ENCODE assay signal across 25 cellular contexts in the genomic region with DNA sequence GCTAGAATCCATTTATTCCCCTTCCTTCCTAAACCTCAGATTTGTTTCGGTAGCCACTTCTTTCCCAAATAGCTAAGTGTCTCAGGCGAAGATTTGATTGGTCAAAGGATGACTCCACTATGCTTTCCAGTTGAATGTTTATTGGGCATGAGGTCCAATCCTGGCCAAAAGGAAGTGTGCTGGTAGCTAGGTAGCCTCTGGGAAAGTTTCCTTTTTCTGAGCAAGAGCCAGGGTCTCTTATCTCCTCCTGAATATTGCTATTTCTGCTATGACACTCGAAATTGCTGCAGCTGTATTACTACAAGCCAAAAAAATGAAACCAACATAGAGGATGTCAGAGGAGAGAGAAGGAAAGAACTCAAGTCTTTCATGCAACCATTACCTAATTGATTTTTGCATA. TPM values are rescaled to one million over a fixed set of nuclear protein-coding genes. Genes with fewer than 3 reads are reported as not detected.
DNase-seq lines count a peak whose midpoint lies in the region; ATAC-seq and TF ChIP-seq lines count a peak whose summit lies in the region.
"Had no signal": no experiment of that assay in that cellular context is flagged by ENCODE, and none has a peak within 500 bp of the region (broad histone marks: within the 10 kb centered on the region; RNA-seq: fewer than 3 reads in every experiment).

No MANE protein-coding gene starts in this region.

- H4K20me1 ChIP-seq in Loucy (ENCODE audit: insufficient read depth, low read length, poor library complexity, severe bottlenecking): no peaks in the 10 kb centered on the region
- H4K20me1 ChIP-seq: BLaER1 had no signal

- no peaks in the 10 kb centered on the region for H3F3A ChIP-seq in Loucy (ENCODE audit: low read depth)

- H3K79me2 ChIP-seq in Loucy (ENCODE audit: insufficient read depth, low read length): no peaks in the 10 kb centered on the region
- no peaks in the 10 kb centered on the region for H3K79me2 ChIP-seq in trophoblast cell (ENCODE audit: control insufficient read depth, insufficient read depth, low read length, poor library complexity)

- H2BK5ac ChIP-seq in trophoblast cell (ENCODE audit: low read depth, low read length, poor library complexity): no peak overlapping the region

- no peaks in the 10 kb centered on the region for H3K36me3 Mint-ChIP-seq in activated T-helper 17 cell treated with anti-CD3 and anti-CD28 coated beads, Interleukin-2, amount 50 U/mL, for 72 hours (ENCODE audit: low read depth)
- H3K36me3 Mint-ChIP-seq: CD14-positive monocyte; CD4-positive, alpha-beta memory T cell; CD4-positive, CD25-positive, alpha-beta regulatory T cell; CD8-positive, alpha-beta memory T cell had no signal

- peak overlapping the region; percentile 30; the same call in 1 of the 2 replicates for H2AFZ ChIP-seq in Loucy (ENCODE audit: low read length)
- H2AFZ ChIP-seq in trophoblast cell (ENCODE audit: insufficient read depth, low read length, poor library complexity): no peak overlapping the region

- H4K12ac ChIP-seq in trophoblast cell (ENCODE audit: low read depth, low read length): no peak overlapping the region

- H3K4me2 ChIP-seq in Loucy (ENCODE audit: low read depth, low read length, poor library complexity, severe bottlenecking) (no peak overlapping the region), trophoblast cell (ENCODE audit: low read length) (no peak overlapping the region)
- H3K4me2 ChIP-seq: BLaER1 had no signal

- no peak overlapping the region for H2BK120ac ChIP-seq in trophoblast cell (ENCODE audit: insufficient read depth, low read length, poor library complexity)

- H3K14ac ChIP-seq in trophoblast cell (ENCODE audit: low read length): no peak overlapping the region

- H2AK5ac ChIP-seq in trophoblast cell (ENCODE audit: low read length): no peak overlapping the region

- H4K8ac ChIP-seq in trophoblast cell (ENCODE audit: low read depth, low read length): no peak overlapping the region

- no peaks in the 10 kb centered on the region for H3K9me3 ChIP-seq in Loucy (ENCODE audit: insufficient read depth, low read depth, low read length)
- no peaks in the 10 kb centered on the region for H3K9me3 ChIP-seq in trophoblast cell (ENCODE audit: insufficient read depth, low read depth, low read length)
- H3K9me3 ChIP-seq: BE2C, BLaER1 had no signal

- DNase-seq in OCI-M1 (lab: John Stamatoyannopoulos, UW) (peak; percentile 58), trophoblast cell (peak; percentile 77 to 90), NCI-H128 (lab: John Stamatoyannopoulos, UW; ENCODE audit: unreplicated experiment) (no peak)
- no peak for DNase-seq in activated naive CD4-positive, alpha-beta T cell (lab: John Stamatoyannopoulos, UW)
- DNase-seq: 8988T; ACHN; BE2C; C1 segment of cervical spinal cord; CD4-positive, alpha-beta memory T cell; CD4-positive, CD25-positive, alpha-beta regulatory T cell; CD8-positive, alpha-beta memory T cell; COR-L47; DMS 273 treated with DMSO at 0.1 percent for 48 hours; DMS153; DMS53; DMS79; DND-41; EL; GDM1 had no signal

- H3K9me2 ChIP-seq in Loucy (replicated peaks; ENCODE audit: low read depth, low read length): no peaks in the 10 kb centered on the region

- no peak overlapping the region for H2BK12ac ChIP-seq in trophoblast cell (ENCODE audit: low read length)

- H3K36me3 ChIP-seq in Loucy (ENCODE audit: insufficient read depth, low read length): no peaks in the 10 kb centered on the region
- H3K36me3 ChIP-seq in trophoblast cell (ENCODE audit: control insufficient read depth in 1 of 2, insufficient read depth in 2 of 2, low read length in 2 of 2): no peaks in the 10 kb centered on the region
- H3K36me3 ChIP-seq: BE2C, BLaER1 had no signal

- H3K9ac ChIP-seq in Loucy (ENCODE audit: low read depth, low read length, poor library complexity, severe bottlenecking) (no peak overlapping the region), trophoblast cell (ENCODE audit: low read length) (no peak overlapping the region)
- H3K9ac ChIP-seq: BLaER1 had no signal

- no peak overlapping the region for H3K4me3 Mint-ChIP-seq in activated T-helper 17 cell treated with anti-CD3 and anti-CD28 coated beads, Interleukin-2, amount 50 U/mL, for 72 hours
- H3K4me3 Mint-ChIP-seq: CD14-positive monocyte; CD4-positive, alpha-beta memory T cell; CD4-positive, CD25-positive, alpha-beta regulatory T cell; CD8-positive, alpha-beta memory T cell had no signal

- ATAC-seq in activated T-helper 17 cell treated with anti-CD3 and anti-CD28 coated beads, Interleukin-2, amount 50 U/mL, for 72 hours (replicated peaks): no peak
- ATAC-seq: GM12878 had no signal

- no CpG with 5 or more reads among the region's 3 CpGs for WGBS in trophoblast cell (ENCODE audit: extremely low coverage, insufficient coverage, insufficient read length)

- no peaks in the 10 kb centered on the region for H3K79me1 ChIP-seq in trophoblast cell (ENCODE audit: low read length)

- H4K91ac ChIP-seq in trophoblast cell (ENCODE audit: low read depth, low read length): no peak overlapping the region

- H3K18ac ChIP-seq in trophoblast cell (ENCODE audit: low read length): no peak overlapping the region

- no peaks in the 10 kb centered on the region for H3K4me1 ChIP-seq in Loucy (ENCODE audit: insufficient read depth, low read length, poor library complexity, severe bottlenecking)
- H3K4me1 ChIP-seq in trophoblast cell (ENCODE audit: control insufficient read depth in 1 of 2, insufficient read depth in 2 of 2, low read length in 2 of 2): peaks cover 0 to 5% of the 10 kb centered on the region in 2 experiments
- H3K4me1 ChIP-seq: BE2C, BLaER1 had no signal

- H3K4ac ChIP-seq in trophoblast cell (ENCODE audit: low read depth, low read length): no peak overlapping the region

- H3K23ac ChIP-seq in trophoblast cell (ENCODE audit: low read length): no peak overlapping the region

- H3K27ac ChIP-seq in trophoblast cell (ENCODE audit: low read depth, low read length): no peak overlapping the region
- H3K27ac ChIP-seq: BLaER1 had no signal

- H3K9me3 Mint-ChIP-seq in activated T-helper 17 cell treated with anti-CD3 and anti-CD28 coated beads, Interleukin-2, amount 50 U/mL, for 72 hours: no peaks in the 10 kb centered on the region

- no peak for TF ChIP-seq CTCF in Loucy (conservative IDR thresholded peaks at IDR 0.05; ENCODE audit: low read length)

- peaks cover 21% of the 10 kb centered on the region for H3K27me3 Mint-ChIP-seq in activated T-helper 17 cell treated with anti-CD3 and anti-CD28 coated beads, Interleukin-2, amount 50 U/mL, for 72 hours

- H3K4me3 ChIP-seq in Loucy (ENCODE audit: low read length, poor library complexity, severe bottlenecking) (no peak overlapping the region), trophoblast cell (ENCODE audit: low read depth, low read length) (no peak overlapping the region)
- H3K4me3 ChIP-seq: BLaER1, GM12878 had no signal

- no peaks in the 10 kb centered on the region for H3K4me1 Mint-ChIP-seq in activated T-helper 17 cell treated with anti-CD3 and anti-CD28 coated beads, Interleukin-2, amount 50 U/mL, for 72 hours
- H3K4me1 Mint-ChIP-seq: CD14-positive monocyte; CD4-positive, CD25-positive, alpha-beta regulatory T cell; CD8-positive, alpha-beta memory T cell had no signal

- H3K27me3 ChIP-seq in Loucy (ENCODE audit: insufficient read depth, low read length, poor library complexity, severe bottlenecking) (no peaks in the 10 kb centered on the region), trophoblast cell (ENCODE audit: insufficient read depth, low read length) (no peaks in the 10 kb centered on the region)
- H3K27me3 ChIP-seq: BE2C, BLaER1 had no signal

- H3K27ac Mint-ChIP-seq in activated T-helper 17 cell treated with anti-CD3 and anti-CD28 coated beads, Interleukin-2, amount 50 U/mL, for 72 hours: no peak overlapping the region
- H3K27ac Mint-ChIP-seq: CD14-positive monocyte; CD4-positive, alpha-beta memory T cell; CD4-positive, CD25-positive, alpha-beta regulatory T cell; CD8-positive, alpha-beta memory T cell had no signal

RNA-seq across cellular contexts. Expression of a gene that starts 53.4 kb away (rescaled TPM):
- polyA plus RNA-seq in trophoblast cell (2013): 0.10 and 0.15 TPM in 2 replicates
- total RNA-seq in activated T-helper 17 cell treated with anti-CD3 and anti-CD28 coated beads, Interleukin-2, amount 50 U/mL, for 72 hours: under 1 TPM in 1 of 2 donors, not detected in 1; 0.11 TPM
- total RNA-seq: CD4-positive, alpha-beta memory T cell; CD4-positive, CD25-positive, alpha-beta regulatory T cell; G401; GM12878 had no signal
- polyA plus RNA-seq: CD14-positive monocyte; CD4-positive, alpha-beta memory T cell; CD4-positive, CD25-positive, alpha-beta regulatory T cell; CD8-positive, alpha-beta memory T cell; GM12878 had no signal

Comparison
In these comparisons a context has a peak if more than half of its experiments do, and no peak if none do; other contexts are left out.
1. DNase-seq: peak in OCI-M1 (single experiment) and trophoblast cell (2 of 2); none in NCI-H128 (single experiment) and activated naive CD4-positive, alpha-beta T cell (0 of 4).